ENCODE assay signal across 21 cellular contexts in genomic region chr16:22388101-22388644, GRCh38. TPM values are rescaled to one million over a fixed set of nuclear protein-coding genes. Genes with fewer than 3 reads are reported as not detected.
DNase-seq lines count a peak whose midpoint lies in the region; TF ChIP-seq lines count a peak whose summit lies in the region.
"Had no signal": no experiment of that assay in that cellular context is flagged by ENCODE, and none has a peak within 500 bp of the region (broad histone marks: within the 10 kb centered on the region; RNA-seq: fewer than 3 reads in every experiment).

No MANE protein-coding gene starts in this region.

- in situ Hi-C loops in G401 (cut with HindIII; ENCODE audit: low sequenced_read_pairs), result no loop called here

- intact Hi-C loops in Calu3 (cut with micrococcal nuclease; ENCODE audit: unreplicated experiment), result no loop called here

- no peaks in the 10 kb centered on the region for H3F3A ChIP-seq in MM.1S (ENCODE audit: insufficient read depth, low read length)

- peak; percentile 35 for TF ChIP-seq POLR2A in erythroblast (IDR thresholded peaks at IDR 0.05; ENCODE audit: low read length)

- H3K4me3 ChIP-seq in AG04450 (ENCODE audit: low read depth, low read length) (no peak overlapping the region), MM.1S (ENCODE audit: low read length) (no peak overlapping the region)
- H3K4me3 ChIP-seq: adrenal gland, breast epithelium, colonic mucosa, esophagus squamous epithelium, GM23248, psoas muscle had no signal

- TF ChIP-seq CTCF in AG04450 (IDR thresholded peaks at IDR 0.05; ENCODE audit: low read depth, low read length) (no peak), Calu3 (IDR thresholded peaks at IDR 0.05; ENCODE audit: unreplicated experiment) (no peak), MM.1S (IDR thresholded peaks at IDR 0.05; ENCODE audit: low read length) (no peak)

- H3K9me3 Mint-ChIP-seq in Calu3 (ENCODE audit: low read depth, unreplicated experiment), result no peaks in the 10 kb centered on the region
- H3K9me3 Mint-ChIP-seq: effector memory CD8-positive, alpha-beta T cell; T-helper 2 cell treated with Interferon-gamma antibody and Interleukin-4, amounts not matched to agents 5 μg/mL and 100 μg/mL, for 36 hours had no signal

- H3K4me3 Mint-ChIP-seq in Calu3 (ENCODE audit: low read depth, unreplicated experiment), result no peak overlapping the region
- H3K4me3 Mint-ChIP-seq: activated CD8-positive, alpha-beta T cell treated with anti-CD3 and anti-CD28 coated beads, Interleukin-2, amount 10 ng/mL, durations not matched to agents 7 days and 5 days; effector memory CD8-positive, alpha-beta T cell; T-helper 2 cell treated with Interferon-gamma antibody and Interleukin-4, amounts not matched to agents 5 μg/mL and 100 μg/mL, for 36 hours had no signal

- peak overlapping the region; percentile 17 for H3K27ac Mint-ChIP-seq in Calu3 (ENCODE audit: unreplicated experiment)
- H3K27ac Mint-ChIP-seq: activated CD8-positive, alpha-beta T cell treated with anti-CD3 and anti-CD28 coated beads, Interleukin-2, amount 10 ng/mL, durations not matched to agents 7 days and 5 days; T-helper 2 cell treated with Interferon-gamma antibody and Interleukin-4, amounts not matched to agents 5 μg/mL and 100 μg/mL, for 36 hours had no signal

- H3K27me3 Mint-ChIP-seq in Calu3 (ENCODE audit: unreplicated experiment), result no peaks in the 10 kb centered on the region
- H3K27me3 Mint-ChIP-seq: effector memory CD8-positive, alpha-beta T cell had no signal

- no peak overlapping the region for H2AFZ ChIP-seq in MM.1S (ENCODE audit: low read length)
- H2AFZ ChIP-seq: GM23248 had no signal

- no TSS peak for BruUV-seq in Calu3 (replicated peaks; lab: Mats Ljungman, UMichigan)

- POLR2A ChIA-PET in AG04450 (lab: Yijun Ruan, JAX), result interaction anchor here (0.6 to 3.0 kb wide), 3 partner anchors 10 to 27 kb away, joined by 3 to 43 read pairs (median 7); no protein-coding TSS in a partner anchor

- peaks cover 9% of the 10 kb centered on the region for H3K36me3 Mint-ChIP-seq in Calu3 (ENCODE audit: insufficient read depth, unreplicated experiment)

- H3K4me2 ChIP-seq in MM.1S (ENCODE audit: low read depth, low read length), result no peak overlapping the region
- H3K4me2 ChIP-seq: KMS-11, SK-N-SH had no signal

- H3K9me3 ChIP-seq in AG04450 (ENCODE audit: control insufficient read depth, insufficient read depth, low read length) (no peaks in the 10 kb centered on the region; the same call in 1 of the 2 replicates), MM.1S (replicated peaks; ENCODE audit: insufficient read depth, low read length) (no peaks in the 10 kb centered on the region)
- H3K9me3 ChIP-seq: adrenal gland, breast epithelium, colonic mucosa, esophagus squamous epithelium, psoas muscle, SK-N-SH had no signal

- no peak for DNase-seq in AG04450 (ENCODE audit: low read depth, low spot score)
- DNase-seq in Calu3, result no peak
- DNase-seq in NCI-H774 (lab: John Stamatoyannopoulos, UW), result peak; percentile 30
- DNase-seq in erythroblast (lab: John Stamatoyannopoulos, UW), result peak; percentile 72 to 74
- no peak for DNase-seq in G401 (ENCODE audit: low spot score)
- no peak for DNase-seq in activated CD4-positive, alpha-beta T cell treated with anti-CD3 and anti-CD28 coated beads, Interleukin-2, amount 50 U/mL, for 48 hours
- no peak for DNase-seq in MM.1S
- DNase-seq: activated CD8-positive, alpha-beta T cell treated with anti-CD3 and anti-CD28 coated beads, Interleukin-2, amount 10 ng/mL, durations not matched to agents 7 days and 5 days; activated gamma-delta T cell treated with Interleukin-2 at 50 U/mL for 16 hours; adrenal gland; colonic mucosa; effector memory CD8-positive, alpha-beta T cell; EL; esophagus squamous epithelium; GM23248; kidney glomerular epithelial cell; psoas muscle; SK-N-SH had no signal

- H3K36me3 ChIP-seq in MM.1S (replicated peaks; ENCODE audit: insufficient read depth, low read length), result no peaks in the 10 kb centered on the region
- H3K36me3 ChIP-seq: adrenal gland, breast epithelium, colonic mucosa had no signal

- peaks cover 23% of the 10 kb centered on the region for H3K4me1 Mint-ChIP-seq in Calu3 (ENCODE audit: low read depth, unreplicated experiment)

- H3K27ac ChIP-seq in AG04450 (ENCODE audit: low read depth, low read length) (peak overlapping the region; percentile 68), MM.1S (ENCODE audit: low read length) (no peak overlapping the region)
- H3K27ac ChIP-seq: breast epithelium, colonic mucosa, GM23248, KMS-11, psoas muscle had no signal

- H4K20me1 ChIP-seq in MM.1S (ENCODE audit: insufficient read depth, low read length), result no peaks in the 10 kb centered on the region

- CTCF ChIA-PET in AG04450 (lab: Charles Lee) (no interaction called here), Calu3 (lab: Charles Lee) (no interaction called here)

- no peaks in the 10 kb centered on the region for H3K4me1 ChIP-seq in MM.1S (ENCODE audit: low read length)
- H3K4me1 ChIP-seq: adrenal gland, breast epithelium, colonic mucosa had no signal

- no peaks in the 10 kb centered on the region for H3K79me2 ChIP-seq in MM.1S (ENCODE audit: low read length)

- H3K9me2 ChIP-seq in MM.1S (replicated peaks; ENCODE audit: insufficient read depth, low read length), result no peaks in the 10 kb centered on the region
- H3K9me2 ChIP-seq: SK-N-SH had no signal

- H3K9ac ChIP-seq in MM.1S (ENCODE audit: low read length), result no peak overlapping the region
- H3K9ac ChIP-seq: GM23248, KMS-11, SK-N-SH had no signal

- H3K27me3 ChIP-seq in AG04450 (ENCODE audit: control insufficient read depth, insufficient read depth, low read length) (no peaks in the 10 kb centered on the region), MM.1S (replicated peaks; ENCODE audit: insufficient read depth, low read length) (no peaks in the 10 kb centered on the region)
- H3K27me3 ChIP-seq: adrenal gland, breast epithelium, colonic mucosa, esophagus squamous epithelium had no signal

RNA-seq across cellular contexts. Expression of gene CDR2, which starts 13.8 kb away (rescaled TPM):
- 128 and 138 TPM in 2 replicates for polyA plus RNA-seq in AG04450 (2011; rRNA removed)
- 110 and 113 TPM in 2 replicates for polyA minus RNA-seq in AG04450 (2011; rRNA and poly(A)+ RNA removed)
- total RNA-seq in Calu3 (2022), result 76.2 and 78.9 TPM in 2 replicates
- 22.6 and 33.2 TPM in 2 replicates for total RNA-seq in G401 (2014; rRNA removed; shearing (Covaris generic))

Comparison
In these comparisons a context has a peak if more than half of its experiments do, and no peak if none do; other contexts are left out.
1. DNase-seq: peak in NCI-H774 (single experiment) and erythroblast (2 of 2); none in AG04450 (single experiment), Calu3 (single experiment), G401 (single experiment), activated CD4-positive, alpha-beta T cell treated with anti-CD3 and anti-CD28 coated beads, Interleukin-2, amount 50 U/mL, for 48 hours (0 of 2) and MM.1S (single experiment).